Comparison of ENCODE assay signal across 2 cellular contexts in genomic region chr6:34082348-34082747, GRCh38.
TF ChIP-seq lines count a peak whose summit lies in the region.

No MANE protein-coding gene starts in this region.

TF ChIP-seq in HepG2, 621 proteins besides CTCF, POLR2A, EP300 and RAD21:
- TF ChIP-seq ZNF124 (CRISPR knock-in tag; IDR thresholded peaks at IDR 0.05) (no peak), BCL6 (CRISPR knock-in tag; IDR thresholded peaks at IDR 0.05) (no peak), MBNL3 (CRISPR knock-in tag; conservative IDR thresholded peaks at IDR 0.05) (no peak), ZNF768 (CRISPR knock-in tag; IDR thresholded peaks at IDR 0.05) (peak; percentile 90), RFXANK (CRISPR knock-in tag; IDR thresholded peaks at IDR 0.05) (no peak), FOSL1 (CRISPR knock-in tag; IDR thresholded peaks at IDR 0.05; ENCODE audit: borderline replicate concordance) (no peak)

TF ChIP-seq in H1, 55 proteins besides CTCF, POLR2A, EP300 and RAD21:
- no peak for TF ChIP-seq E2F6 (IDR thresholded peaks at IDR 0.05)
- TF ChIP-seq TCF12 (IDR thresholded peaks at IDR 0.05; ENCODE audit: low read depth, low read length), result no peak
- no peak for TF ChIP-seq SAP30 (IDR thresholded peaks at IDR 0.05; ENCODE audit: insufficient read depth, insufficient replicate concordance, low read length)
- no peak for TF ChIP-seq BRCA1 (IDR thresholded peaks at IDR 0.05; ENCODE audit: low read depth, low read length)
- TF ChIP-seq GTF2F1 (IDR thresholded peaks at IDR 0.05; ENCODE audit: borderline replicate concordance, low read depth, low read length), result no peak
- no peak for TF ChIP-seq ATF2 (IDR thresholded peaks at IDR 0.05; ENCODE audit: low read length)
- no peak for TF ChIP-seq BACH1 (IDR thresholded peaks at IDR 0.05; ENCODE audit: low read length)
- TF ChIP-seq RXRA (IDR thresholded peaks at IDR 0.05; ENCODE audit: insufficient read depth, low read depth, low read length), result no peak
- TF ChIP-seq JUND (IDR thresholded peaks at IDR 0.05; ENCODE audit: low read length), result no peak
- no peak for TF ChIP-seq HDAC6 (IDR thresholded peaks at IDR 0.05; ENCODE audit: low read depth, low read length)
- no peak for TF ChIP-seq TEAD4 (IDR thresholded peaks at IDR 0.05; ENCODE audit: low read depth, low read length)
- TF ChIP-seq POU5F1 (IDR thresholded peaks at IDR 0.05; ENCODE audit: low read depth, low read length), result no peak
- TF ChIP-seq CHD7 (IDR thresholded peaks at IDR 0.05; ENCODE audit: insufficient replicate concordance, low read length), result no peak
- TF ChIP-seq KDM4A (IDR thresholded peaks at IDR 0.05; ENCODE audit: low read depth, low read length, severe bottlenecking), result no peak
- no peak for TF ChIP-seq NANOG (IDR thresholded peaks at IDR 0.05; ENCODE audit: insufficient read depth, low read depth, low read length, poor library complexity, severe bottlenecking)
